Comparison of ENCODE assay signal across 12 cellular contexts in genomic region chr4:26178874-26179273, GRCh38.
A peak's percentile ranks its signal among the peaks of the same experiment; 100 is the strongest.
DNase-seq lines count a peak whose midpoint lies in the region; ATAC-seq and TF ChIP-seq lines count a peak whose summit lies in the region.
"Had no signal": no experiment of that assay in that cellular context is flagged by ENCODE, and none has a peak within 500 bp of the region (broad histone marks: within the 10 kb centered on the region; RNA-seq: fewer than 3 reads in every experiment).

No MANE protein-coding gene starts in this region.

- no peaks in the 10 kb centered on the region for H3K9me3 Mint-ChIP-seq in progenitor cell of endocrine pancreas (ENCODE audit: low read depth)

- no peaks in the 10 kb centered on the region for H3K27me3 Mint-ChIP-seq in progenitor cell of endocrine pancreas

- DNase-seq in SK-MEL-5 (ENCODE audit: low read depth, low spot score): peak; percentile 41
- no peak for DNase-seq in progenitor cell of endocrine pancreas (ENCODE audit: low spot score, unreplicated experiment)
- no peak for DNase-seq in dermis blood vessel endothelial cell
- no peak for DNase-seq in COR-L47 (lab: John Stamatoyannopoulos, UW)
- no peak for DNase-seq in Ammon's horn (ENCODE audit: low spot score)
- DNase-seq: activated CD8-positive, alpha-beta memory T cell treated with anti-CD3 and anti-CD28 coated beads, Interleukin-2, amount 50 U/mL, for 48 hours; NCI-H748 treated with DMSO at 0.1 percent for 48 hours; stimulated activated CD4-positive, alpha-beta T cell treated with anti-CD3 and anti-CD28 coated beads, Interleukin-12 subunit alpha, Interleukin-12 subunit beta, amount 100 ng/mL, for 4 hours; stomach had no signal

- H3K36me3 Mint-ChIP-seq in progenitor cell of endocrine pancreas (ENCODE audit: insufficient read depth): peaks cover 2% of the 10 kb centered on the region

- TF ChIP-seq CTCF in progenitor cell of endocrine pancreas (IDR thresholded peaks at IDR 0.05; ENCODE audit: unreplicated experiment): no peak

- peak; percentile 13 for ATAC-seq in GM18907 (IDR thresholded peaks at IDR 0.05; ENCODE audit: unreplicated experiment)
- peak; percentile 20 for ATAC-seq in GM21786 (IDR thresholded peaks at IDR 0.05; ENCODE audit: unreplicated experiment)
- ATAC-seq in GM21367 (IDR thresholded peaks at IDR 0.05; ENCODE audit: unreplicated experiment): no peak

- in situ Hi-C loops in SK-MEL-5 (cut with HindIII; ENCODE audit: low pct_unique_long_range_greater_than_20kb, low sequenced_read_pairs): no loop called here

- peaks cover 20% of the 10 kb centered on the region for H3K4me1 Mint-ChIP-seq in progenitor cell of endocrine pancreas (ENCODE audit: low read depth)

- H3K27ac Mint-ChIP-seq in progenitor cell of endocrine pancreas: peak overlapping the region; percentile 25

- no peak overlapping the region for H3K4me3 Mint-ChIP-seq in progenitor cell of endocrine pancreas (ENCODE audit: low read depth)
